In the genomic region with DNA sequence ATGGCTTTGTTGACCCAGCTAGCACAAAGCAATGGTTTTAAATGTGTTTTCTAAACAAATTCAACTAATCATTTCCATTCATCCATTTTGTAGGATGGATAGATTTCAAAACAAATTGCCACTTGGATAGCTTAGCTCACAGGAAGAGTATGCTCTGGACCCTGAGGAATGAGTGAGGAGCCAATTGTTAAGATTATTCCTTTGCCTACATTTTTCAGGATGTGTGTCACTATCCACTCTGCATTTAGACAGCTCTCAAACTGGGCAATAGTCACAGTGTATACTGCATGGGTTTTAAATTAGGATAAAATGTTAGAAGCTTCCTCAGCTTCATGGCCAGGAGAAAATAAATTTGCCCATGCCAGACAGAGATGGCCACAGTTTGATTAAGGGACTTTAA, we compare ENCODE assay signal across 22 cellular contexts.
"Had no signal": no experiment of that assay in that cellular context is flagged by ENCODE, and none has a peak within 500 bp of the region (broad histone marks: within the 10 kb centered on the region; RNA-seq: fewer than 3 reads in every experiment).

No MANE protein-coding gene starts in this region.

- H3K27ac Mint-ChIP-seq: activated naive CD4-positive, alpha-beta T cell treated with anti-CD3 and anti-CD28 coated beads for 36 hours; activated naive CD8-positive, alpha-beta T cell treated with anti-CD3 and anti-CD28 coated beads, Interleukin-2, amount 10 ng/mL, durations not matched to agents 7 days and 5 days; brain; dendritic cell treated with granulocyte-macrophage colony-stimulating factor and Interleukin-4, amounts not matched to agents 40 ng/mL and 50 ng/mL, for 4 days; naive thymus-derived CD4-positive, alpha-beta T cell; stimulated activated naive CD8-positive, alpha-beta T cell treated with anti-CD3 and anti-CD28 coated beads, Interleukin-15, Interleukin-2, amounts not matched to agents 100 ng/mL and 50 ng/mL, for 24 hours; WTC11 had no signal

- DNase-seq: activated CD4-positive, alpha-beta T cell treated with anti-CD3 and anti-CD28 coated beads, Interleukin-2, amount 50 U/mL, for 4 hours; activated CD8-positive, alpha-beta memory T cell treated with anti-CD3 and anti-CD28 coated beads, Interleukin-2, amount 50 U/mL, for 48 hours; activated naive CD4-positive, alpha-beta T cell treated with anti-CD3 and anti-CD28 coated beads for 36 hours; activated naive CD8-positive, alpha-beta T cell treated with anti-CD3 and anti-CD28 coated beads, Interleukin-2, amount 10 ng/mL, durations not matched to agents 7 days and 5 days; activated T-cell treated with anti-CD3 and anti-CD28 coated beads, Interleukin-2, amount 50 U/mL, for 4 hours; amygdala; caudate nucleus; effector CD4-positive, alpha-beta T cell; foreskin keratinocyte; kidney glomerular epithelial cell; naive thymus-derived CD4-positive, alpha-beta T cell; stimulated activated CD4-positive, alpha-beta T cell treated with anti-CD3 and anti-CD28 coated beads, Interleukin-12 subunit alpha, Interleukin-12 subunit beta, amount 100 ng/mL, for 4 hours; stimulated activated CD4-positive, alpha-beta T cell treated with anti-CD3 and anti-CD28 coated beads, Interleukin-1b, Interleukin-23, amount 100 ng/mL, for 48 hours; T-helper 9 cell had no signal

- H3K36me3 Mint-ChIP-seq: activated naive CD8-positive, alpha-beta T cell treated with anti-CD3 and anti-CD28 coated beads, Interleukin-2, amount 10 ng/mL, durations not matched to agents 7 days and 5 days; brain; naive thymus-derived CD4-positive, alpha-beta T cell; WTC11 had no signal

- H3K27me3 Mint-ChIP-seq: activated naive CD8-positive, alpha-beta T cell treated with anti-CD3 and anti-CD28 coated beads, Interleukin-2, amount 10 ng/mL, durations not matched to agents 7 days and 5 days; brain; dendritic cell treated with granulocyte-macrophage colony-stimulating factor and Interleukin-4, amounts not matched to agents 40 ng/mL and 50 ng/mL, for 4 days; naive thymus-derived CD4-positive, alpha-beta T cell; stimulated activated naive CD8-positive, alpha-beta T cell treated with anti-CD3 and anti-CD28 coated beads, Interleukin-15, Interleukin-2, amounts not matched to agents 100 ng/mL and 50 ng/mL, for 24 hours had no signal

- H3K27ac ChIP-seq: foreskin keratinocyte, hepatocyte, prostate gland, suprapubic skin, tibial nerve had no signal

- H3K4me3 Mint-ChIP-seq: activated naive CD4-positive, alpha-beta T cell treated with anti-CD3 and anti-CD28 coated beads for 36 hours; activated naive CD8-positive, alpha-beta T cell treated with anti-CD3 and anti-CD28 coated beads, Interleukin-2, amount 10 ng/mL, durations not matched to agents 7 days and 5 days; activated T-cell treated with anti-CD3 and anti-CD28 coated beads, Interleukin-2, amount 50 U/mL, for 4 hours; brain; dendritic cell treated with granulocyte-macrophage colony-stimulating factor and Interleukin-4, amounts not matched to agents 40 ng/mL and 50 ng/mL, for 4 days; naive thymus-derived CD4-positive, alpha-beta T cell; stimulated activated naive CD8-positive, alpha-beta T cell treated with anti-CD3 and anti-CD28 coated beads, Interleukin-15, Interleukin-2, amounts not matched to agents 100 ng/mL and 50 ng/mL, for 24 hours; WTC11 had no signal

- H3K4me1 Mint-ChIP-seq: activated naive CD8-positive, alpha-beta T cell treated with anti-CD3 and anti-CD28 coated beads, Interleukin-2, amount 10 ng/mL, durations not matched to agents 7 days and 5 days; WTC11 had no signal

- H3K9me3 Mint-ChIP-seq: activated naive CD4-positive, alpha-beta T cell treated with anti-CD3 and anti-CD28 coated beads for 36 hours had no signal
